8 cellular contexts compared by ENCODE assay signal in the genomic region with DNA sequence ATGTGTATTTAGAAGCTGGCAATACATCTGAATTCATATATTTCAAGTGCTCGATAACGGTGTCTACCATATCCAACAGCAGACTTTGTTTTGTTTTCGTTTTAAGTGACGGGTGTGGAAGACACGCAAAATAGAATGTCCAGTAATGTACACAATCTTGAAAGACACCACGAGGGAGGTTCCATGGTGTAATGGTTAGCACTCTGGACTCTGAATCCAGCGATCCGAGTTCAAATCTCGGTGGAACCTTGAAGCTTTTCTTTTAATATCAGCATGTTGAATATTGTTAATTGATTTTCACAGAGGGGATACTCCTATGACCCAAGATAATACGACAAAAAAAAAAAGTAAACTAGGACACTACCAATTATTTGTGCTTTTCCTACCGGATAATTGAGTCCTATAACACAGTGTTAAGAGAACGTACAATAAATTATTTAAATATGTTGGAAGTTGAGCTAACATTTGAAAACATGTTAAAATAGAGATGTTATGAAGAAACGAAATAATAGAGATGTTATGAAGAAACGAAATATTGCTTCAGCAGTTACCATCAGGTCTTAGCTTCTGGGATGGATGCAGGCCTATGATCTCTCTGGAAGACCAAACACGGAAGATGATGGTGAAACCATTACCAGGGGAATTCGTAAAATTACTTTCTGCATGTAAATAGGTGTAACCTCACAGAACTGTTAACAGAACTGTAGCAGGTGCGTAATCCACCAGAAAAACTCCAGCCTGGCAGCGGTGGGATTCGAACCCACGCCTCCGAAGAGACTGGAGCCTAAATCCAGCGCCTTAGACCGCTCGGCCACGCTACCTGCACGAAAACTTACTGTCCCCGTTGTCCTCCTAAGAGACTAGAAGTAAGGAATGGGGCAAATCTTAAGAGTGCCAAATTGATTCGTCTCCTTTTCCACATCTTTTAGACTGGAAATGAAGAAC. TPM values are rescaled to one million over a fixed set of nuclear protein-coding genes. Genes with fewer than 3 reads are reported as not detected.
DNase-seq lines count a peak whose midpoint lies in the region; ATAC-seq, FAIRE-seq and TF ChIP-seq lines count a peak whose summit lies in the region.

No MANE protein-coding gene starts in this region.

- H3K4me2 ChIP-seq in BLaER1, result peak overlapping the region; percentile 95
- H3K4me2 ChIP-seq in Loucy (ENCODE audit: low read depth, low read length, poor library complexity, severe bottlenecking), result peak overlapping the region; percentile 93

- peak; percentile 87 for FAIRE-seq in frontal cortex (lab: Jason Lieb, UNC)

- H3K9me2 ChIP-seq in Loucy (replicated peaks; ENCODE audit: low read depth, low read length), result no peaks in the 10 kb centered on the region

- H3K9me3 ChIP-seq in BLaER1, result no peaks in the 10 kb centered on the region
- no peaks in the 10 kb centered on the region for H3K9me3 ChIP-seq in Loucy (ENCODE audit: insufficient read depth, low read depth, low read length)
- no peaks in the 10 kb centered on the region for H3K9me3 ChIP-seq in suprapubic skin

- DNase-seq in SHP77 (lab: John Stamatoyannopoulos, UW) (peak; percentile 85 to 95), frontal cortex (ENCODE audit: low spot score in 2 of 2) (peak in 1 of 2 donors; percentile 71), occipital lobe (lab: John Stamatoyannopoulos, UW) (peak; percentile 69), suprapubic skin (ENCODE audit: low spot score in 2 of 2) (peak in 1 of 2 donors; percentile 87)
- peak; percentile 64 to 84 (median 76) for DNase-seq in activated naive CD4-positive, alpha-beta T cell (lab: John Stamatoyannopoulos, UW)

- no peak for TF ChIP-seq EP300 in suprapubic skin (IDR thresholded peaks at IDR 0.05)

- H3K27ac ChIP-seq in BLaER1, result no peak overlapping the region
- H3K27ac ChIP-seq in suprapubic skin, result peak overlapping the region; percentile 91

- no peak for TF ChIP-seq CTCF in Loucy (conservative IDR thresholded peaks at IDR 0.05; ENCODE audit: low read length)
- no peak for TF ChIP-seq CTCF in suprapubic skin (IDR thresholded peaks at IDR 0.05)

- H3K4me1 ChIP-seq in BLaER1 (peaks cover 56% of the 10 kb centered on the region), Loucy (ENCODE audit: insufficient read depth, low read length, poor library complexity, severe bottlenecking) (peaks cover 39% of the 10 kb centered on the region), suprapubic skin (peaks cover 66% of the 10 kb centered on the region)

- peak; percentile 35 for ATAC-seq in GM19467 (IDR thresholded peaks at IDR 0.05; ENCODE audit: unreplicated experiment)

- 1% methylated on average over 28 of the region's 28 CpGs for WGBS in suprapubic skin

- H3K27me3 ChIP-seq in BLaER1 (peaks cover 85% of the 10 kb centered on the region), Loucy (ENCODE audit: insufficient read depth, low read length, poor library complexity, severe bottlenecking) (peaks cover 10% of the 10 kb centered on the region), suprapubic skin (peaks cover 28% of the 10 kb centered on the region)

- no peaks in the 10 kb centered on the region for H3K79me2 ChIP-seq in Loucy (ENCODE audit: insufficient read depth, low read length)

- peaks cover 15% of the 10 kb centered on the region for H3F3A ChIP-seq in Loucy (ENCODE audit: low read depth)

- no peak for TF ChIP-seq POLR2A in suprapubic skin (IDR thresholded peaks at IDR 0.05)

- H3K9ac ChIP-seq in BLaER1 (peak overlapping the region; percentile 63), Loucy (ENCODE audit: low read depth, low read length, poor library complexity, severe bottlenecking) (peak overlapping the region; percentile 71)

- H3K4me3 ChIP-seq in BLaER1 (peak overlapping the region; percentile 71), Loucy (ENCODE audit: low read length, poor library complexity, severe bottlenecking) (peak overlapping the region; percentile 91), suprapubic skin (peak overlapping the region; percentile 74)

- H3K36me3 ChIP-seq in BLaER1, result no peaks in the 10 kb centered on the region
- no peaks in the 10 kb centered on the region for H3K36me3 ChIP-seq in Loucy (ENCODE audit: insufficient read depth, low read length)
- no peaks in the 10 kb centered on the region for H3K36me3 ChIP-seq in suprapubic skin

- H2AFZ ChIP-seq in Loucy (ENCODE audit: low read length), result no peak overlapping the region; the same call in 1 of the 2 replicates

- H4K20me1 ChIP-seq in BLaER1 (peaks cover 59% of the 10 kb centered on the region), Loucy (ENCODE audit: insufficient read depth, low read length, poor library complexity, severe bottlenecking) (no peaks in the 10 kb centered on the region)

RNA-seq across cellular contexts. Expression of a gene that starts 1.5 kb away (rescaled TPM):
- total RNA-seq in frontal cortex, result 0.82 TPM
- total RNA-seq in occipital lobe, result 0.47 TPM
- total RNA-seq in suprapubic skin, result 10 to 100 TPM; 44.5 to 95.3 (median 69.9) TPM

RNA-seq across cellular contexts. Expression of a gene that starts 4.1 kb away (rescaled TPM):
- 1.2 TPM for total RNA-seq in frontal cortex
- total RNA-seq in occipital lobe, result 0.31 TPM
- not detected for total RNA-seq in suprapubic skin

RNA-seq across cellular contexts. Expression of a gene that starts 32.3 kb away (rescaled TPM):
- not detected for total RNA-seq in frontal cortex
- 1.4 TPM for total RNA-seq in occipital lobe
- 100 to 1,000 TPM in 3 of 4 donors, 10 to 100 TPM in 1; 91.4 to 150 (median 119) TPM for total RNA-seq in suprapubic skin

RNA-seq across cellular contexts. Expression of a gene that starts 32.4 kb away (rescaled TPM):
- total RNA-seq in frontal cortex (6.5 TPM), occipital lobe (7.8 TPM), suprapubic skin (100 to 1,000 TPM; 272 to 655 (median 330) TPM)

RNA-seq across cellular contexts. Expression of a gene that starts 42.9 kb away (rescaled TPM):
- total RNA-seq in frontal cortex, result 23.6 TPM
- 27.9 TPM for total RNA-seq in occipital lobe
- 10 to 100 TPM; 41.2 to 64.3 (median 52.8) TPM for total RNA-seq in suprapubic skin

Comparison
In these comparisons a context has a peak if more than half of its experiments do, and no peak if none do; other contexts are left out.
1. RNA of a gene that starts 1.5 kb away (total RNA-seq): 44.5 to 95.3 TPM in suprapubic skin; 0.82 TPM in frontal cortex (single experiment) and 0.47 TPM in occipital lobe (single experiment); every median in the first group is over 10 times any median in the second.
2. RNA of a gene that starts 32.3 kb away (total RNA-seq): 91.4 to 150 TPM in suprapubic skin; 1.4 TPM in occipital lobe (single experiment) and not detected in frontal cortex (single experiment); every median in the first group is over 10 times any median in the second.
3. Peak in every context shown above with its lines, with median percentiles within 50 percentile points of each other: H3K4me3 ChIP-seq.